ENCODE assay signal across 12 cellular contexts in genomic region chr14:92656306-92656705, GRCh38.
DNase-seq lines count a peak whose midpoint lies in the region; ATAC-seq and TF ChIP-seq lines count a peak whose summit lies in the region.
"Had no signal": no experiment of that assay in that cellular context is flagged by ENCODE, and none has a peak within 500 bp of the region (broad histone marks: within the 10 kb centered on the region; RNA-seq: fewer than 3 reads in every experiment).

No MANE protein-coding gene starts in this region.

- H3K9me3 ChIP-seq in esophagus squamous epithelium (no peaks in the 10 kb centered on the region), spleen (no peaks in the 10 kb centered on the region)

- 83 to 88% methylated on average over 6 to 7 of the region's 7 CpGs for WGBS in esophagus squamous epithelium, 2 donors
- WGBS in spleen, 5 donors, result 53 to 78% (median 67%) methylated on average over 7 of the region's 7 CpGs

- peaks cover 0 to 24% (median 0%) of the 10 kb centered on the region in 3 donors for H3K36me3 ChIP-seq in esophagus squamous epithelium
- H3K36me3 ChIP-seq in spleen, result peaks cover 0 to 83% (median 27%) of the 10 kb centered on the region in 6 donors

- TF ChIP-seq CTCF in GM10266 (IDR thresholded peaks at IDR 0.05; ENCODE audit: control insufficient read depth, insufficient read depth, low read depth, missing control alignments) (peak; percentile 18), esophagus squamous epithelium (IDR thresholded peaks at IDR 0.05) (no peak), spleen (IDR thresholded peaks at IDR 0.05 in 8 of 11, conservative IDR thresholded peaks at IDR 0.05 in 3 of 11) (peak in 7 of 11 experiments; percentile 16 to 49 (median 24))

- intact Hi-C loops in esophagus squamous epithelium (cut with DNase I) (no loop called here), spleen (cut with DNase I; ENCODE audit: low total_unique reads) (no loop called here), left colon (cut with DNase I, micrococcal nuclease) (no loop called here)

- TF ChIP-seq POLR2A in esophagus squamous epithelium (IDR thresholded peaks at IDR 0.05) (no peak), spleen (IDR thresholded peaks at IDR 0.05) (no peak)

- H3K4me3 ChIP-seq in esophagus squamous epithelium (peak overlapping the region in 2 of 4 donors; percentile 21 to 39), spleen (peak overlapping the region in 4 of 8 donors; percentile 44 to 81 (median 60))

- H3K27ac ChIP-seq in esophagus squamous epithelium (peak overlapping the region in 3 of 4 donors; percentile 70 to 73 (median 72)), spleen (peak overlapping the region in 7 of 8 donors; percentile 51 to 96 (median 91))

- H3K4me1 ChIP-seq in esophagus squamous epithelium, result peaks cover 0 to 36% (median 4%) of the 10 kb centered on the region in 3 donors
- H3K4me1 ChIP-seq in spleen, result peaks cover 40 to 100% (median 82%) of the 10 kb centered on the region in 6 donors

- DNase-seq in GM10266 (ENCODE audit: extremely low spot score) (no peak), esophagus squamous epithelium (lab: John Stamatoyannopoulos, UW) (no peak), spleen (no peak), left colon (no peak), NCI-H1105 (lab: John Stamatoyannopoulos, UW) (no peak), Ammon's horn (ENCODE audit: low spot score) (no peak)
- no peak for DNase-seq in stimulated activated CD4-positive, alpha-beta T cell treated with anti-CD3 and anti-CD28 coated beads, Interleukin-12 subunit alpha, Interleukin-12 subunit beta, amount 100 ng/mL, for 4 hours
- DNase-seq: midbrain; NCI-H1694 treated with DMSO at 0.1 percent for 48 hours; small intestine; stimulated activated naive CD4-positive, alpha-beta T cell treated with Interleukin-2 at 50 U/mL for 16 hours had no signal

- H3K27me3 ChIP-seq in esophagus squamous epithelium (no peaks in the 10 kb centered on the region), spleen (replicated peaks in 1 of 7) (no peaks in the 10 kb centered on the region)

- ATAC-seq in SK-N-SH treated with all-trans-retinoic acid at 6 μM for 48 hours (peak; percentile 53), left colon (no peak)

TF ChIP-seq in SK-N-SH treated with all-trans-retinoic acid at 6 μM for 48 hours, 23 proteins besides CTCF, POLR2A, EP300 and RAD21:
- no peak for TF ChIP-seq ZC3H10 (CRISPR knock-in tag; IDR thresholded peaks at IDR 0.05)
- TF ChIP-seq ZNF8 (CRISPR knock-in tag; IDR thresholded peaks at IDR 0.05), result no peak

Comparison
In these comparisons a context has a peak if more than half of its experiments do, and no peak if none do; other contexts are left out.
1. CTCF ChIP-seq: peak in GM10266 (single experiment) and spleen (7 of 11); none in esophagus squamous epithelium (0 of 6).